8 cellular contexts compared by ENCODE assay signal in genomic region chr12:93466625-93467350, GRCh38. TPM values are rescaled to one million over a fixed set of nuclear protein-coding genes. Genes with fewer than 3 reads are reported as not detected.
DNase-seq lines count a peak whose midpoint lies in the region; ATAC-seq and TF ChIP-seq lines count a peak whose summit lies in the region.

No MANE protein-coding gene starts in this region.

- no peak for TF ChIP-seq EP300 in suprapubic skin (IDR thresholded peaks at IDR 0.05)

- H2AFZ ChIP-seq in hepatocyte = peak overlapping the region; percentile 7

- CTCF ChIA-PET in activated CD4-positive, alpha-beta T cell treated with anti-CD3 and anti-CD28 coated beads for 36 hours (lab: Charles Lee) = interaction anchor here (1.0 to 3.1 kb wide), 5 partner anchors 12 to 635 kb away, joined by 3 to 10 read pairs (median 4); no protein-coding TSS in a partner anchor
- CTCF ChIA-PET in activated CD4-positive, alpha-beta memory T cell treated with anti-CD3 and anti-CD28 coated beads for 36 hours (lab: Charles Lee) = interaction anchor here (0.6 to 3.3 kb wide), 7 partner anchors 12 to 635 kb away, joined by 4 to 11 read pairs (median 5); no protein-coding TSS in a partner anchor

- H3K4me3 Mint-ChIP-seq in activated CD4-positive, alpha-beta T cell treated with anti-CD3 and anti-CD28 coated beads for 36 hours = peak overlapping the region; percentile 95
- peak overlapping the region; percentile 93 for H3K4me3 Mint-ChIP-seq in activated CD4-positive, alpha-beta memory T cell treated with anti-CD3 and anti-CD28 coated beads for 36 hours

- H3K9me3 Mint-ChIP-seq in activated CD4-positive, alpha-beta T cell treated with anti-CD3 and anti-CD28 coated beads for 36 hours (ENCODE audit: low read depth) = no peaks in the 10 kb centered on the region
- H3K9me3 Mint-ChIP-seq in activated CD4-positive, alpha-beta memory T cell treated with anti-CD3 and anti-CD28 coated beads for 36 hours = no peaks in the 10 kb centered on the region

- H3K9me3 ChIP-seq in hepatocyte (ENCODE audit: low read depth) (no peaks in the 10 kb centered on the region), suprapubic skin (no peaks in the 10 kb centered on the region)

- no peak overlapping the region for H3K4me3 ChIP-seq in hepatocyte
- peak overlapping the region; percentile 76 for H3K4me3 ChIP-seq in suprapubic skin

- H3K4me1 ChIP-seq in hepatocyte (ENCODE audit: insufficient read depth) = peaks cover 4% of the 10 kb centered on the region
- H3K4me1 ChIP-seq in suprapubic skin = peaks cover 14% of the 10 kb centered on the region

- POLR2A ChIA-PET in activated CD4-positive, alpha-beta T cell treated with anti-CD3 and anti-CD28 coated beads for 36 hours (lab: Charles Lee) = no interaction called here
- POLR2A ChIA-PET in activated CD4-positive, alpha-beta memory T cell treated with anti-CD3 and anti-CD28 coated beads for 36 hours (lab: Charles Lee) = interaction anchor here (2.0 kb wide), 1 partner anchor 24 kb away, joined by 13 read pairs; the partner anchor contains the start of gene UBE2N

- no peaks in the 10 kb centered on the region for H3K27me3 ChIP-seq in hepatocyte
- no peaks in the 10 kb centered on the region for H3K27me3 ChIP-seq in suprapubic skin

- no peak overlapping the region for H3K27ac ChIP-seq in hepatocyte
- no peak overlapping the region for H3K27ac ChIP-seq in suprapubic skin

- peaks cover 41% of the 10 kb centered on the region for H3K79me2 ChIP-seq in hepatocyte

- no peak for TF ChIP-seq POLR2A in suprapubic skin (IDR thresholded peaks at IDR 0.05)

- TF ChIP-seq CTCF in hepatocyte (IDR thresholded peaks at IDR 0.05; ENCODE audit: poor library complexity) (no peak), suprapubic skin (IDR thresholded peaks at IDR 0.05) (no peak)

- intact Hi-C loops in activated CD4-positive, alpha-beta T cell treated with anti-CD3 and anti-CD28 coated beads for 36 hours (cut with DNase I, micrococcal nuclease) = loop anchor here (1.0 to 10.0 kb wide), 6 partner anchors 24 to 798 kb away; partner anchors contain the start of gene CRADD (in 1 of the 2)
- intact Hi-C loops in activated CD4-positive, alpha-beta memory T cell treated with anti-CD3 and anti-CD28 coated beads for 36 hours (cut with micrococcal nuclease) = loop anchor here (1.0 kb wide), 1 partner anchor 24 kb away; no protein-coding TSS in a partner anchor

- 97% methylated on average over 9 of the region's 9 CpGs for WGBS in hepatocyte (ENCODE audit: low lambda C conversion rate, missing lambda C conversion rate)
- WGBS in suprapubic skin = 88% methylated on average over 9 of the region's 9 CpGs

- no peak for DNase-seq in activated CD4-positive, alpha-beta T cell treated with anti-CD3 and anti-CD28 coated beads for 36 hours
- DNase-seq in activated CD4-positive, alpha-beta T cell treated with anti-CD3 and anti-CD28 coated beads for 4 hours = no peak
- no peak for DNase-seq in activated CD4-positive, alpha-beta memory T cell treated with anti-CD3 and anti-CD28 coated beads for 36 hours
- DNase-seq in hepatocyte (ENCODE audit: low spot score) (no peak), suprapubic skin (ENCODE audit: low spot score in 2 of 2) (no peak), mesenteric fat pad (ENCODE audit: low spot score) (no peak), COLO668 (lab: John Stamatoyannopoulos, UW; ENCODE audit: unreplicated experiment) (no peak), occipital lobe (lab: John Stamatoyannopoulos, UW) (no peak)

- H3K4me1 Mint-ChIP-seq in activated CD4-positive, alpha-beta T cell treated with anti-CD3 and anti-CD28 coated beads for 36 hours = peaks cover 29% of the 10 kb centered on the region
- H3K4me1 Mint-ChIP-seq in activated CD4-positive, alpha-beta memory T cell treated with anti-CD3 and anti-CD28 coated beads for 36 hours (ENCODE audit: low read depth) = peaks cover 29% of the 10 kb centered on the region

- H3K36me3 ChIP-seq in hepatocyte (replicated peaks; ENCODE audit: insufficient read depth, low read depth) = no peaks in the 10 kb centered on the region
- H3K36me3 ChIP-seq in suprapubic skin = peaks cover 5% of the 10 kb centered on the region

- H3K36me3 Mint-ChIP-seq in activated CD4-positive, alpha-beta T cell treated with anti-CD3 and anti-CD28 coated beads for 36 hours (ENCODE audit: low read depth) = peaks cover 18% of the 10 kb centered on the region
- peaks cover 8% of the 10 kb centered on the region for H3K36me3 Mint-ChIP-seq in activated CD4-positive, alpha-beta memory T cell treated with anti-CD3 and anti-CD28 coated beads for 36 hours

- peak overlapping the region; percentile 86 for H3K4me2 ChIP-seq in hepatocyte

- peak overlapping the region; percentile 93 for H3K27ac Mint-ChIP-seq in activated CD4-positive, alpha-beta T cell treated with anti-CD3 and anti-CD28 coated beads for 36 hours
- H3K27ac Mint-ChIP-seq in activated CD4-positive, alpha-beta memory T cell treated with anti-CD3 and anti-CD28 coated beads for 36 hours = peak overlapping the region; percentile 88

- ATAC-seq in activated CD4-positive, alpha-beta T cell treated with anti-CD3 and anti-CD28 coated beads for 36 hours = no peak

- H3K27me3 Mint-ChIP-seq in activated CD4-positive, alpha-beta T cell treated with anti-CD3 and anti-CD28 coated beads for 36 hours = no peaks in the 10 kb centered on the region
- H3K27me3 Mint-ChIP-seq in activated CD4-positive, alpha-beta memory T cell treated with anti-CD3 and anti-CD28 coated beads for 36 hours = no peaks in the 10 kb centered on the region

- no peaks in the 10 kb centered on the region for H4K20me1 ChIP-seq in hepatocyte (ENCODE audit: insufficient read depth, poor library complexity, severe bottlenecking)

- H3K9me2 ChIP-seq in hepatocyte (replicated peaks; ENCODE audit: insufficient read depth) = no peaks in the 10 kb centered on the region

RNA-seq across cellular contexts. Expression of gene MRPL42, which starts 0.5 kb away (rescaled TPM):
- total RNA-seq in activated CD4-positive, alpha-beta T cell treated with anti-CD3 and anti-CD28 coated beads for 36 hours = 10 to 100 TPM; 78.7 to 98.3 TPM
- total RNA-seq in activated CD4-positive, alpha-beta memory T cell treated with anti-CD3 and anti-CD28 coated beads for 36 hours = 10 to 100 TPM; 65.0 to 67.6 TPM
- total RNA-seq in hepatocyte (111 and 112 TPM in 2 replicates), suprapubic skin (10 to 100 TPM; 49.1 to 52.1 (median 50.8) TPM), mesenteric fat pad (45.5 TPM), occipital lobe (82.2 TPM)
- polyA plus RNA-seq in hepatocyte = 63.3 and 74.9 TPM in 2 replicates

RNA-seq across cellular contexts. Expression of gene UBE2N, which starts 25.0 kb away (rescaled TPM):
- 100 to 1,000 TPM; 186 to 279 TPM for total RNA-seq in activated CD4-positive, alpha-beta T cell treated with anti-CD3 and anti-CD28 coated beads for 36 hours
- total RNA-seq in activated CD4-positive, alpha-beta memory T cell treated with anti-CD3 and anti-CD28 coated beads for 36 hours = 100 to 1,000 TPM; 177 TPM
- 50.9 and 59.1 TPM in 2 replicates for total RNA-seq in hepatocyte
- 121 and 131 TPM in 2 replicates for polyA plus RNA-seq in hepatocyte
- 10 to 100 TPM; 23.1 to 71.3 (median 54.3) TPM for total RNA-seq in suprapubic skin
- total RNA-seq in mesenteric fat pad = 90.4 TPM
- total RNA-seq in occipital lobe = 180 TPM
